8 cellular contexts compared by ENCODE assay signal in genomic region chr7:152434511-152435383, GRCh38. TPM values are rescaled to one million over a fixed set of nuclear protein-coding genes. Genes with fewer than 3 reads are reported as not detected.
DNase-seq lines count a peak whose midpoint lies in the region; ATAC-seq and TF ChIP-seq lines count a peak whose summit lies in the region.
"Not testable (repeated sequence)": the region's sequence is repeated elsewhere in the genome, so short reads cannot be mapped to it uniquely, and the experiment has no call there.

No MANE protein-coding gene starts in this region.

- WGBS in upper lobe of left lung, 2 donors = 1% methylated on average over 49 to 55 of the region's 58 CpGs

- not testable (repeated sequence) for H3K9me3 ChIP-seq in upper lobe of left lung

- not testable (repeated sequence) for TF ChIP-seq POLR2A in upper lobe of left lung (IDR thresholded peaks at IDR 0.05)

- H3K4me3 ChIP-seq in GM12875 (ENCODE audit: low read depth, low read length) (peak overlapping the region; percentile 68), coronary artery (peak overlapping the region; percentile 97), upper lobe of left lung (peak overlapping the region; percentile 74 to 97 (median 95))

- H3K27me3 ChIP-seq in upper lobe of left lung = not testable (repeated sequence)

- DNase-seq in NCI-H82 (lab: John Stamatoyannopoulos, UW) (peak; percentile 29), inferior parietal cortex (ENCODE audit: extremely low spot score) (peak; percentile 35), renal cortical epithelial cell (ENCODE audit: low read depth) (peak; percentile 33), upper lobe of left lung (peak; percentile 44 to 86)
- peak; percentile 78 for DNase-seq in activated CD8-positive, alpha-beta memory T cell treated with anti-CD3 and anti-CD28 coated beads for 24 hours
- DNase-seq in coronary artery (ENCODE audit: low spot score) = not testable (repeated sequence)

- TF ChIP-seq CTCF in GM12875 (IDR thresholded peaks at IDR 0.05; ENCODE audit: borderline replicate concordance, insufficient read depth, low read depth, low read length); coronary artery (IDR thresholded peaks at IDR 0.05); upper lobe of left lung (IDR thresholded peaks at IDR 0.05): not testable (repeated sequence)

- peaks cover 18 to 39% (median 28%) of the 10 kb centered on the region in 4 donors for H3K4me1 ChIP-seq in upper lobe of left lung

- not testable (repeated sequence) for TF ChIP-seq EP300 in upper lobe of left lung (IDR thresholded peaks at IDR 0.05)

- H3K27ac ChIP-seq in coronary artery (peak overlapping the region; percentile 95 to 99), upper lobe of left lung (peak overlapping the region; percentile 97 to 100 (median 98))

- H3K36me3 ChIP-seq in upper lobe of left lung = not testable (repeated sequence)

- ATAC-seq in HG02981 (IDR thresholded peaks at IDR 0.05; ENCODE audit: unreplicated experiment) (peak; percentile 12), upper lobe of left lung (ENCODE audit: low FRiP score in 2 of 2) (peak in 1 of 2 donors; percentile 40)

RNA-seq across cellular contexts. Expression of gene KMT2C, which starts 1.1 kb away (rescaled TPM):
- total RNA-seq in renal cortical epithelial cell = 12.9 and 74.3 TPM in 2 replicates
- total RNA-seq in upper lobe of left lung = 100 to 1,000 TPM in 1 of 6 donors, 10 to 100 TPM in 5; 60.5 to 108 (median 85.0) TPM
